Comparison of ENCODE assay signal across 22 cellular contexts in the genomic region with DNA sequence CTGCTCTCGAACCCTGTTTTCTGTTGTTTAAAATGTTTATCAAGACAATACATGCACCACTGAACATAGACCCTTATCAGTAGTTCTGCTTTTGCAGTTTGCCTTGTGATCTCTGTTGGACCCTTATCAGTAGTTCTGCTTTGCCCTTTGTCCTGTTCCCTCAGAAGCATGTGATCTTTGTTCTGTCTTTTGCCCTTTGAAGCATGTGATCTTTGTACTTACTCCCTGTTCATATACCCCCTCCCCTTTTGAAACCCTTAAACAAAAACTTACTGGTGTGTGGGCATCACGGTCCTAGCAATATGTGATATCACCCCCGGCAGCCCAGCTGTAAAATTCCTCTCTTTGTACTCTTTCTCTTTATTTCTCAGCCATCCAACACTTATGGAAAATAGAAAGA. TPM values are rescaled to one million over a fixed set of nuclear protein-coding genes. Genes with fewer than 3 reads are reported as not detected.
"Had no signal": no experiment of that assay in that cellular context is flagged by ENCODE, and none has a peak within 500 bp of the region (broad histone marks: within the 10 kb centered on the region; RNA-seq: fewer than 3 reads in every experiment).

No MANE protein-coding gene starts in this region.

RNA-seq across cellular contexts. Expression of gene UGT2B11, which starts 22.6 kb away (rescaled TPM):
- total RNA-seq: activated B cell treated with CpG ODN at 0.5 μM for 24 hours; activated CD4-positive, alpha-beta memory T cell treated with anti-CD3 and anti-CD28 coated beads for 36 hours; activated CD4-positive, alpha-beta T cell treated with anti-CD3 and anti-CD28 coated beads, Interleukin-2, amount 10 ng/mL, durations not matched to agents 24 days and 14 days; activated CD8-positive, alpha-beta memory T cell treated with anti-CD3 and anti-CD28 coated beads for 36 hours; activated CD8-positive, alpha-beta T cell treated with anti-CD3 and anti-CD28 coated beads for 36 hours; activated naive CD4-positive, alpha-beta T cell treated with anti-CD3 and anti-CD28 coated beads for 36 hours; activated naive CD4-positive, alpha-beta T cell treated with anti-CD3 and anti-CD28 coated beads, Interleukin-2, amount 50 U/mL, for 72 hours; activated naive CD8-positive, alpha-beta T cell treated with anti-CD3 and anti-CD28 coated beads for 36 hours; activated T-cell treated with anti-CD3 and anti-CD28 coated beads, Interleukin-2, amount 50 U/mL, for 4 hours; activated T-cell treated with anti-CD3 and anti-CD28 coated beads, Interleukin-2, amount 50 U/mL, for 72 hours; activated T-helper 1 cell treated with anti-CD3 and anti-CD28 coated beads, Interleukin-12 subunit alpha, Interleukin-12 subunit beta, Interleukin-2, Interleukin-4 antibody, amounts not matched to agents 30 ng/mL and 10 ng/mL and 1 ng/mL, durations not matched to agents 14 hours and 24 hours and 36 hours; activated T-helper 17 cell treated with anti-CD3 and anti-CD28 coated beads, Interleukin-2, amount 50 U/mL, for 72 hours; aorta; astrocyte; body of pancreas; cardiac septum; cerebellum; T-cell; T-helper 1 cell treated with Interleukin-12 subunit alpha and Interleukin-12 subunit beta and Interleukin-4 antibody, amounts not matched to agents 30 ng/mL and 1 ng/mL, for 36 hours; T-helper 17 cell; T-helper 2 cell treated with Interferon-gamma antibody and Interleukin-4, amounts not matched to agents 100 ng/mL and 5 ng/mL, for 36 hours had no signal
- polyA plus RNA-seq: adrenal gland, aorta had no signal
